In the genomic region with DNA sequence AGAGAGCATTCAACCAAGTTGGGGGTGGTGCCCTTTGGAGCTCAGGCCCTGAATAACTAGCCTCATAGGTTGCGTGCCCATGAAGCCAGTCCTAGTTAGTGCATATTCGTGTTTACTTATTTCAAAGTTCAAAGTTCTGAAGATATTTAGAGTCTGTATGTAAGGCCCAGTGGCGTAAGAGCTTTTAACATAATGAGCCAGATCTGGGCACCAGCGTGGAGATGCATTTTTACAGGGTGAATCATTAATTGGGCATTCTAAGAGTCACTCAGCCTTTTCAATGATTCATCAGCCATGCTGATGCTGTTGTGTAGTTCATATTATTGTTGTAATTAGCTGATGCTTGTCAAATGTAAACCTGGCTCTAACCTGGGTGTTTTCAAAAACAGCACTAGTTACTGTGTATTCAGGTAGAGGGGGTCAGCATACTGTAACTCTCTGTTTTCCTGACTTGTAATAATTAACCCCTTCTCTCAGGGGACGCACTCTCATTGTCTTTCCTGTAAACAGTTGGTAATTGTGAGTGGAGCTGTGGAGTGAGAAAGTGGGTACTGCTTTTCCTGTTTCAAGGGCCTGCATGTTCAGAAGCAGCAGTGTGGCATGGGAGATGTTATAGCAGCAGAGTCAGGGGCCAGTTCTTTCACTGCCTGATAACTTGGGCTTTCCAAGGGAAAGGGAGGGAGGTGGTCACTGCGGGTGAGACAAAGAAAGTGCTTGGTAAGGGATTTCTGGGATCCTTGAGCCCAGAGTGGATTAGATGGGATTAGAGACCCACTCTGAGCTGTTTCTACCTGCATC, we compare ENCODE assay signal across 8 cellular contexts.
DNase-seq lines count a peak whose midpoint lies in the region; ATAC-seq and TF ChIP-seq lines count a peak whose summit lies in the region.

No MANE protein-coding gene starts in this region.

- in situ Hi-C loops in GM13976 (cut with MboI; ENCODE audit: low sequenced_read_pairs, unreplicated experiment) = no loop called here

- H3K4me1 Mint-ChIP-seq in Caco-2 (ENCODE audit: low read depth, unreplicated experiment) (peaks cover 41% of the 10 kb centered on the region), chondrocyte (ENCODE audit: low read depth) (peaks cover 15% of the 10 kb centered on the region)

- no peaks in the 10 kb centered on the region for H3K36me3 Mint-ChIP-seq in Caco-2 (ENCODE audit: insufficient read depth, unreplicated experiment)
- no peaks in the 10 kb centered on the region for H3K36me3 Mint-ChIP-seq in chondrocyte (ENCODE audit: low read depth)

- H3K4me3 Mint-ChIP-seq in Caco-2 (ENCODE audit: unreplicated experiment) (peak overlapping the region; percentile 11), chondrocyte (ENCODE audit: unreplicated experiment) (no peak overlapping the region)

- BruUV-seq in Caco-2 (replicated peaks; lab: Mats Ljungman, UMichigan) = no TSS peak

- no peak for TF ChIP-seq CTCF in Caco-2 (IDR thresholded peaks at IDR 0.05; ENCODE audit: insufficient read depth in 1 of 2, low read depth in 1 of 2, low read length in 1 of 2, severe bottlenecking in 1 of 2, unreplicated experiment in 1 of 2)
- no peak for TF ChIP-seq CTCF in chondrocyte (IDR thresholded peaks at IDR 0.05)
- no peak for TF ChIP-seq CTCF in GM13976 (IDR thresholded peaks at IDR 0.05; ENCODE audit: borderline replicate concordance, control extremely low read depth, extremely low read depth, insufficient read depth, missing control alignments)

- no peaks in the 10 kb centered on the region for H3K27me3 ChIP-seq in Caco-2 (replicated peaks; ENCODE audit: control insufficient read depth, insufficient read depth, low read length)
- no peaks in the 10 kb centered on the region for H3K27me3 ChIP-seq in muscle layer of duodenum (ENCODE audit: low read depth, low read length)

- H3K27ac Mint-ChIP-seq in Caco-2 (ENCODE audit: unreplicated experiment) = peak overlapping the region; percentile 20
- peak overlapping the region; percentile 52 for H3K27ac Mint-ChIP-seq in chondrocyte (ENCODE audit: unreplicated experiment)

- peaks cover under 1% of the 10 kb centered on the region for H3K9me3 Mint-ChIP-seq in Caco-2 (ENCODE audit: unreplicated experiment)
- H3K9me3 Mint-ChIP-seq in chondrocyte (ENCODE audit: low read depth) = no peaks in the 10 kb centered on the region

- H3K4me3 ChIP-seq in Caco-2 (ENCODE audit: low read depth, low read length) (no peak overlapping the region), muscle layer of duodenum (ENCODE audit: low read depth in 1 of 2, low read length in 2 of 2) (no peak overlapping the region)

- CTCF ChIA-PET in Caco-2 (lab: Charles Lee) = interaction anchor here (0.7 kb wide), 1 partner anchor 11 kb away, joined by 3 read pairs; no protein-coding TSS in a partner anchor

- H3K9me3 ChIP-seq in Caco-2 (peaks cover 12% of the 10 kb centered on the region), muscle layer of duodenum (ENCODE audit: control insufficient read depth in 1 of 2, low read length in 2 of 2) (peaks cover under 1 to 3% of the 10 kb centered on the region in 2 donors)

- no peaks in the 10 kb centered on the region for H3K36me3 ChIP-seq in Caco-2 (ENCODE audit: control insufficient read depth, insufficient read depth, low read length)
- no peaks in the 10 kb centered on the region for H3K36me3 ChIP-seq in muscle layer of duodenum (ENCODE audit: control insufficient read depth in 1 of 2, insufficient read depth in 2 of 2, low read length in 2 of 2)

- intact Hi-C loops in Caco-2 (cut with micrococcal nuclease; ENCODE audit: unreplicated experiment) = no loop called here

- H3K27ac ChIP-seq in muscle layer of duodenum (ENCODE audit: low read length) = peak overlapping the region; percentile 59

- DNase-seq in Caco-2 (peak; percentile 53 to 66), NCI-H1105 treated with DMSO at 0.1 percent for 48 hours (lab: John Stamatoyannopoulos, UW) (peak; percentile 90), chondrocyte (ENCODE audit: low spot score) (no peak), cerebellum (ENCODE audit: low spot score) (no peak), cortex of kidney (lab: John Stamatoyannopoulos, UW) (no peak), GM13976 (ENCODE audit: low spot score) (no peak)

- no peaks in the 10 kb centered on the region for H3K27me3 Mint-ChIP-seq in Caco-2 (ENCODE audit: insufficient read depth, unreplicated experiment)
- peaks cover 20% of the 10 kb centered on the region for H3K27me3 Mint-ChIP-seq in chondrocyte (ENCODE audit: low read depth)

- POLR2A ChIA-PET in Caco-2 (lab: Charles Lee) = no interaction called here

- no peak for ATAC-seq in HG02610 (IDR thresholded peaks at IDR 0.05; ENCODE audit: unreplicated experiment)

- H3K4me1 ChIP-seq in Caco-2 (peaks cover 65% of the 10 kb centered on the region), muscle layer of duodenum (ENCODE audit: control insufficient read depth in 1 of 2, insufficient read depth in 2 of 2, low read length in 2 of 2) (no peaks in the 10 kb centered on the region)

Comparison
In these comparisons a context has a peak if more than half of its experiments do, and no peak if none do; other contexts are left out.
1. DNase-seq: peak in Caco-2 (2 of 2) and NCI-H1105 treated with DMSO at 0.1 percent for 48 hours (single experiment); none in chondrocyte (single experiment), cerebellum (single experiment), cortex of kidney (single experiment) and GM13976 (single experiment).